ENCODE assay signal across 1 cellular context in the genomic region with DNA sequence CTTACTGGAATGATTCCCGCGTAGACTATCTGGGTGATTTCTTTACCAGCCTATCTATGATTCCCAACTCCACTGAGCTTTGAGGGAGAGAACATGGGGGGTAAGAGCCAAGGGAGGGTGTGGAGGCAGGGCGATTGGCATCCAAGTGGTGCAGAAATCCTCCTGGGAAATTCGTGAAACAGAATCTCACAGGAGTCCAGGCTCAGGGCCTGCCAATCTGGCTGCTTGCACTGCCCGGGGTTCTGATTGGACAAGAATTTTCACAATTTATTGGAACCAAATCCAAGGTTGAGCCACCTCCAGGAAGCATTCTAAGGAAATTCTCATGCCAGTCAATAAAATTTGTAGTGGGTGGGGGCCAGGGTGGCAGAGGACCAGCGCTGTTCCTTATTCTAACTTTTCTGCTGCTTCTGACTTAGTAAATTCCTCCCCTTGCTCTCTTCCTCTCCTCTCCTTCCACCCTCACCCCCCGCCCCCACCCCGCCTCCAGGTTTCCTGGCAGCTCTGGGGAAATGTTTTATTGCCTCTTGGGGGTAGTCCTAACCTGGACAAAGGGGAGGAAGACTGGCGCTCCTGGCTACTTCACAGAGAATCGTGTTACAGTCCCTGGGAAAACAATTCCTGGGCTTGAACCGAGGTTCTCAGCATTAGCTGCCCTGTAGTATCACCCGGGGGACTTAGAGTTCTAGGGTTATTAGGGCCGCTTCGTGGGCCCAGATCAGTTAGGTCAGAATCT.
TF ChIP-seq lines count a peak whose summit lies in the region.

No MANE protein-coding gene starts in this region.

TF ChIP-seq in IMR-90, 13 proteins besides CTCF, POLR2A, EP300 and RAD21 (continued from another document):
- no peak for TF ChIP-seq MXI1 (IDR thresholded peaks at IDR 0.05; ENCODE audit: borderline replicate concordance, low read depth, low read length)
- TF ChIP-seq RCOR1 (IDR thresholded peaks at IDR 0.05; ENCODE audit: insufficient replicate concordance, low read length) = no peak
- no peak for TF ChIP-seq SMC3 (IDR thresholded peaks at IDR 0.05; ENCODE audit: low read depth, low read length)
- TF ChIP-seq, protein P1, sequence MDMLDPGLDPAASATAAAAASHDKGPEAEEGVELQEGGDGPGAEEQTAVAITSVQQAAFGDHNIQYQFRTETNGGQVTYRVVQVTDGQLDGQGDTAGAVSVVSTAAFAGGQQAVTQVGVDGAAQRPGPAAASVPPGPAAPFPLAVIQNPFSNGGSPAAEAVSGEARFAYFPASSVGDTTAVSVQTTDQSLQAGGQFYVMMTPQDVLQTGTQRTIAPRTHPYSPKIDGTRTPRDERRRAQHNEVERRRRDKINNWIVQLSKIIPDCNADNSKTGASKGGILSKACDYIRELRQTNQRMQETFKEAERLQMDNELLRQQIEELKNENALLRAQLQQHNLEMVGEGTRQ (IDR thresholded peaks at IDR 0.05; ENCODE audit: low read depth, low read length) = no peak
- no peak for TF ChIP-seq MAFK (IDR thresholded peaks at IDR 0.05; ENCODE audit: low read depth, low read length)
- TF ChIP-seq, protein P2, sequence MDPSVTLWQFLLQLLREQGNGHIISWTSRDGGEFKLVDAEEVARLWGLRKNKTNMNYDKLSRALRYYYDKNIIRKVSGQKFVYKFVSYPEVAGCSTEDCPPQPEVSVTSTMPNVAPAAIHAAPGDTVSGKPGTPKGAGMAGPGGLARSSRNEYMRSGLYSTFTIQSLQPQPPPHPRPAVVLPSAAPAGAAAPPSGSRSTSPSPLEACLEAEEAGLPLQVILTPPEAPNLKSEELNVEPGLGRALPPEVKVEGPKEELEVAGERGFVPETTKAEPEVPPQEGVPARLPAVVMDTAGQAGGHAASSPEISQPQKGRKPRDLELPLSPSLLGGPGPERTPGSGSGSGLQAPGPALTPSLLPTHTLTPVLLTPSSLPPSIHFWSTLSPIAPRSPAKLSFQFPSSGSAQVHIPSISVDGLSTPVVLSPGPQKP (IDR thresholded peaks at IDR 0.05; ENCODE audit: borderline replicate concordance, low read depth, low read length) = no peak
- no peak for TF ChIP-seq MAZ (IDR thresholded peaks at IDR 0.05; ENCODE audit: borderline replicate concordance, low read depth, low read length)
- TF ChIP-seq BHLHE40 (IDR thresholded peaks at IDR 0.05; ENCODE audit: low read depth, low read length) = no peak
